ENCODE assay signal across 8 cellular contexts in genomic region chr11:76234704-76235232, GRCh38. TPM values are rescaled to one million over a fixed set of nuclear protein-coding genes. Genes with fewer than 3 reads are reported as not detected.
DNase-seq lines count a peak whose midpoint lies in the region; ATAC-seq, FAIRE-seq and TF ChIP-seq lines count a peak whose summit lies in the region.

No MANE protein-coding gene starts in this region.

- H3K36me3 ChIP-seq in colonic mucosa (no peaks in the 10 kb centered on the region), lung (ENCODE audit: control insufficient read depth in 2 of 2, insufficient read depth in 2 of 2, low read length in 2 of 2) (no peaks in the 10 kb centered on the region), subcutaneous abdominal adipose tissue (ENCODE audit: control insufficient read depth in 5 of 5, insufficient read depth in 5 of 5, low read length in 5 of 5) (no peaks in the 10 kb centered on the region)

- TF ChIP-seq POLR2A in GM12891 (IDR thresholded peaks at IDR 0.05; ENCODE audit: low read depth, low read length) = no peak

- H3K9ac ChIP-seq in colonic mucosa (ENCODE audit: low read depth in 2 of 2, low read length in 2 of 2) = peak overlapping the region; percentile 64 to 86
- peak overlapping the region; percentile 53 to 85 (median 71) for H3K9ac ChIP-seq in subcutaneous abdominal adipose tissue (ENCODE audit: low read length in 5 of 5)

- ATAC-seq in HG02623 (IDR thresholded peaks at IDR 0.05; ENCODE audit: unreplicated experiment) = peak; percentile 3
- peak; percentile 1 for ATAC-seq in lung (ENCODE audit: insufficient read depth, low FRiP score)

- peak overlapping the region; percentile 84 for H3K4me3 ChIP-seq in colonic mucosa
- H3K4me3 ChIP-seq in lung = peak overlapping the region; percentile 75
- peak overlapping the region; percentile 89 to 96 (median 91) for H3K4me3 ChIP-seq in subcutaneous abdominal adipose tissue (ENCODE audit: low read depth in 1 of 5, low read length in 5 of 5)

- H3K27me3 ChIP-seq in colonic mucosa (no peaks in the 10 kb centered on the region), lung (ENCODE audit: control insufficient read depth, insufficient read depth) (no peaks in the 10 kb centered on the region), subcutaneous abdominal adipose tissue (ENCODE audit: control insufficient read depth in 5 of 5, insufficient read depth in 4 of 5, low read length in 5 of 5) (no peaks in the 10 kb centered on the region)

- 2 to 6% methylated on average over 30 of the region's 30 CpGs for WGBS in lung, 2 donors

- DNase-seq in GM12891 (ENCODE audit: insufficient read length, low spot score) (peak; percentile 37), RPMI7951 (ENCODE audit: low read depth) (peak; percentile 61), colonic mucosa (peak; percentile 51), lung (ENCODE audit: low spot score) (peak; percentile 52), NCI-H2029 treated with DMSO at 0.1 percent for 48 hours (lab: John Stamatoyannopoulos, UW) (no peak), NCI-H1436 treated with DMSO at 0.1 percent for 48 hours (lab: John Stamatoyannopoulos, UW) (no peak)

- intact Hi-C loops in colonic mucosa (cut with DNase I) = no loop called here

- H3K27ac ChIP-seq in colonic mucosa (peak overlapping the region; percentile 80), lung (ENCODE audit: low read depth in 1 of 2, low read length in 1 of 2) (peak overlapping the region; percentile 51 to 84), subcutaneous abdominal adipose tissue (ENCODE audit: low read depth, low read length) (peak overlapping the region; percentile 88)

- no peak for FAIRE-seq in GM12891 (lab: Jason Lieb, UNC)

- no peaks in the 10 kb centered on the region for H3K9me3 ChIP-seq in colonic mucosa
- H3K9me3 ChIP-seq in lung (ENCODE audit: control insufficient read depth in 2 of 2, insufficient read depth in 1 of 2, low read length in 1 of 2) = no peaks in the 10 kb centered on the region
- H3K9me3 ChIP-seq in subcutaneous abdominal adipose tissue (ENCODE audit: control insufficient read depth in 5 of 5, low read length in 5 of 5) = no peaks in the 10 kb centered on the region

- H3K4me1 ChIP-seq in colonic mucosa (no peaks in the 10 kb centered on the region), lung (ENCODE audit: control insufficient read depth in 2 of 2, insufficient read depth in 2 of 2, low read length in 2 of 2) (peaks cover 0 to 11% of the 10 kb centered on the region in 2 donors), subcutaneous abdominal adipose tissue (ENCODE audit: control insufficient read depth in 5 of 5, insufficient read depth in 5 of 5, low read length in 5 of 5) (peaks cover 4 to 36% (median 30%) of the 10 kb centered on the region in 5 donors)

- TF ChIP-seq CTCF in colonic mucosa (IDR thresholded peaks at IDR 0.05) (no peak), lung (IDR thresholded peaks at IDR 0.05; ENCODE audit: control extremely low read depth, extremely low read depth) (no peak)

TF ChIP-seq in GM12891, 5 proteins besides CTCF, POLR2A, EP300 and RAD21:
- TF ChIP-seq PAX5 (IDR thresholded peaks at IDR 0.05; ENCODE audit: insufficient read depth, low read length, severe bottlenecking) (no peak), POU2F2 (IDR thresholded peaks at IDR 0.05; ENCODE audit: low read depth, low read length) (no peak), POLR2AphosphoS5 (IDR thresholded peaks at IDR 0.05; ENCODE audit: low read depth, low read length) (no peak), TAF1 (IDR thresholded peaks at IDR 0.05; ENCODE audit: low read depth, low read length) (no peak), SPI1 (IDR thresholded peaks at IDR 0.05; ENCODE audit: low read depth, low read length) (no peak)

RNA-seq across cellular contexts. Expression of gene WNT11, which starts 28.5 kb away (rescaled TPM):
- not detected for polyA plus RNA-seq in GM12891 (2012; ENCODE audit: low read depth, missing spikeins)
- total RNA-seq in RPMI7951 (2014; rRNA removed; shearing (Covaris generic)) = 17.4 and 28.7 TPM in 2 replicates
- total RNA-seq in colonic mucosa = 1 to 10 TPM; 3.6 to 3.8 TPM
- total RNA-seq in lung = 10 to 100 TPM in 1 of 2 donors, 1 to 10 TPM in 1; 4.4 to 31.3 TPM
- polyA plus RNA-seq in lung = 1 to 10 TPM; 1.5 to 2.7 TPM

Comparison
In these comparisons a context has a peak if more than half of its experiments do, and no peak if none do; other contexts are left out.
1. DNase-seq: peak in GM12891 (single experiment), RPMI7951 (single experiment), colonic mucosa (single experiment) and lung (single experiment); none in NCI-H2029 treated with DMSO at 0.1 percent for 48 hours (single experiment) and NCI-H1436 treated with DMSO at 0.1 percent for 48 hours (single experiment).
2. Peak in every context shown above with its lines, with median percentiles within 50 percentile points of each other: H3K27ac ChIP-seq and H3K4me3 ChIP-seq.